In genomic region chr21:45109831-45110492, GRCh38 we compare ENCODE assay signal across 8 cellular contexts. TPM values are rescaled to one million over a fixed set of nuclear protein-coding genes. Genes with fewer than 3 reads are reported as not detected.
DNase-seq lines count a peak whose midpoint lies in the region; ATAC-seq and TF ChIP-seq lines count a peak whose summit lies in the region.

No MANE protein-coding gene starts in this region.

- peaks cover 13% of the 10 kb centered on the region for H3K36me3 Mint-ChIP-seq in activated CD4-positive, alpha-beta memory T cell treated with anti-CD3 and anti-CD28 coated beads, Interleukin-2, amount 10 ng/mL, durations not matched to agents 7 days and 5 days (ENCODE audit: low read depth)
- no peaks in the 10 kb centered on the region for H3K36me3 Mint-ChIP-seq in MCF 10A (ENCODE audit: insufficient read depth, unreplicated experiment)

- H3K23ac ChIP-seq in neuronal stem cell (ENCODE audit: low read depth, low read length, poor library complexity), result no peak overlapping the region

- H3K36me3 ChIP-seq in DND-41 (ENCODE audit: insufficient read depth, low read length) (no peaks in the 10 kb centered on the region), lower lobe of right lung (no peaks in the 10 kb centered on the region), neuronal stem cell (replicated peaks in 1 of 2; ENCODE audit: control insufficient read depth in 2 of 2, insufficient read depth in 2 of 2, low read length in 2 of 2) (no peaks in the 10 kb centered on the region)

- H3K4me3 ChIP-seq in DND-41 (ENCODE audit: low read depth in 1 of 2, low read length in 2 of 2) (no peak overlapping the region), lower lobe of right lung (peak overlapping the region; percentile 21), neuronal stem cell (ENCODE audit: low read length in 2 of 2) (no peak overlapping the region)

- H3K79me1 ChIP-seq in neuronal stem cell (ENCODE audit: low read depth, low read length), result no peaks in the 10 kb centered on the region

- intact Hi-C loops in lower lobe of right lung (cut with DNase I), result no loop called here
- intact Hi-C loops in MCF 10A (cut with micrococcal nuclease), result no loop called here

- no peak overlapping the region for H3K14ac ChIP-seq in neuronal stem cell (ENCODE audit: low read length)

- H4K20me1 ChIP-seq in DND-41 (ENCODE audit: insufficient read depth, low read length), result peaks cover 28% of the 10 kb centered on the region

- no peaks in the 10 kb centered on the region for H3K27me3 ChIP-seq in DND-41 (ENCODE audit: insufficient read depth, low read length, poor library complexity)
- H3K27me3 ChIP-seq in lower lobe of right lung (ENCODE audit: low read depth), result no peaks in the 10 kb centered on the region
- H3K27me3 ChIP-seq in neuronal stem cell (ENCODE audit: control insufficient read depth in 3 of 3, insufficient read depth in 3 of 3, low read depth in 1 of 3, low read length in 3 of 3), result no peaks in the 10 kb centered on the region

- no peak overlapping the region for H4K8ac ChIP-seq in neuronal stem cell (ENCODE audit: low read depth, low read length)

- WGBS in neuronal stem cell (ENCODE audit: extremely low coverage in 2 of 2, insufficient read length in 2 of 2, insufficient replicate concordance in 1 of 2), 2 donors, result no CpG with 5 or more reads among the region's 15 CpGs

- H3K9me3 Mint-ChIP-seq in activated CD4-positive, alpha-beta memory T cell treated with anti-CD3 and anti-CD28 coated beads, Interleukin-2, amount 10 ng/mL, durations not matched to agents 7 days and 5 days, result no peaks in the 10 kb centered on the region
- H3K9me3 Mint-ChIP-seq in MCF 10A (ENCODE audit: unreplicated experiment), result no peaks in the 10 kb centered on the region

- ATAC-seq in DND-41 (ENCODE audit: insufficient read depth, low read depth) (peak; percentile 86), GM19467 (IDR thresholded peaks at IDR 0.05; ENCODE audit: unreplicated experiment) (peak; percentile 71), HG03571 (IDR thresholded peaks at IDR 0.05; ENCODE audit: unreplicated experiment) (peak; percentile 52), lower lobe of right lung (no peak)

- CTCF ChIA-PET in activated CD4-positive, alpha-beta memory T cell treated with anti-CD3 and anti-CD28 coated beads, Interleukin-2, amount 10 ng/mL, durations not matched to agents 7 days and 5 days (lab: Charles Lee), result interaction anchor here (1.0 to 1.8 kb wide), 2 partner anchors 18 to 21 kb away, joined by 6 to 7 read pairs; no protein-coding TSS in a partner anchor
- CTCF ChIA-PET in MCF 10A (lab: Yijun Ruan, JAX), result interaction anchor here (1.0 kb wide), 1 partner anchor 12 kb away, joined by 4 read pairs; no protein-coding TSS in a partner anchor

- H3K27ac Mint-ChIP-seq in activated CD4-positive, alpha-beta memory T cell treated with anti-CD3 and anti-CD28 coated beads, Interleukin-2, amount 10 ng/mL, durations not matched to agents 7 days and 5 days, result peak overlapping the region; percentile 76
- H3K27ac Mint-ChIP-seq in MCF 10A (ENCODE audit: low read depth, unreplicated experiment), result no peak overlapping the region

- H2BK5ac ChIP-seq in neuronal stem cell (ENCODE audit: low read length), result no peak overlapping the region

- peak overlapping the region; percentile 35 for H3K4me3 Mint-ChIP-seq in activated CD4-positive, alpha-beta memory T cell treated with anti-CD3 and anti-CD28 coated beads, Interleukin-2, amount 10 ng/mL, durations not matched to agents 7 days and 5 days
- no peak overlapping the region for H3K4me3 Mint-ChIP-seq in MCF 10A (ENCODE audit: unreplicated experiment)

- H2BK12ac ChIP-seq in neuronal stem cell (ENCODE audit: low read length), result no peak overlapping the region

- peaks cover 33% of the 10 kb centered on the region for H3K4me1 ChIP-seq in DND-41 (ENCODE audit: insufficient read depth, low read length)
- peaks cover 47% of the 10 kb centered on the region for H3K4me1 ChIP-seq in lower lobe of right lung
- H3K4me1 ChIP-seq in neuronal stem cell (ENCODE audit: control insufficient read depth in 2 of 2, insufficient read depth in 1 of 2, low read depth in 1 of 2, low read length in 2 of 2), result no peaks in the 10 kb centered on the region

- H3K9ac ChIP-seq in DND-41 (ENCODE audit: low read depth, low read length), result no peak overlapping the region
- no peak overlapping the region for H3K9ac ChIP-seq in neuronal stem cell (ENCODE audit: low read depth, low read length, poor library complexity)

- H3K9me3 ChIP-seq in DND-41 (ENCODE audit: insufficient read depth, low read length, severe bottlenecking), result no peaks in the 10 kb centered on the region
- H3K9me3 ChIP-seq in lower lobe of right lung, result no peaks in the 10 kb centered on the region
- H3K9me3 ChIP-seq in neuronal stem cell (replicated peaks in 1 of 2; ENCODE audit: control insufficient read depth in 2 of 2, insufficient read depth in 1 of 2, low read depth in 1 of 2, low read length in 2 of 2), result peaks cover 0 to 6% of the 10 kb centered on the region in 2 donors

- H3K4me2 ChIP-seq in DND-41 (ENCODE audit: insufficient read depth, low read length) (no peak overlapping the region), neuronal stem cell (ENCODE audit: insufficient read depth, low read length, poor library complexity, severe bottlenecking) (no peak overlapping the region)

- H2BK120ac ChIP-seq in neuronal stem cell (ENCODE audit: low read depth, low read length), result no peak overlapping the region

- POLR2A ChIA-PET in activated CD4-positive, alpha-beta memory T cell treated with anti-CD3 and anti-CD28 coated beads, Interleukin-2, amount 10 ng/mL, durations not matched to agents 7 days and 5 days (lab: Charles Lee), result interaction anchor here (1.0 kb wide), 1 partner anchor 31 kb away, joined by 6 read pairs; no protein-coding TSS in a partner anchor
- POLR2A ChIA-PET in MCF 10A (lab: Yijun Ruan, JAX), result no interaction called here

- peaks cover 31% of the 10 kb centered on the region; the same call in 1 of the 2 replicates for H3K79me2 ChIP-seq in DND-41 (ENCODE audit: insufficient read depth, low read length)

- H3K18ac ChIP-seq in neuronal stem cell (ENCODE audit: low read length), result no peak overlapping the region

- peak; percentile 46 for DNase-seq in DND-41
- DNase-seq in activated CD4-positive, alpha-beta memory T cell treated with anti-CD3 and anti-CD28 coated beads, Interleukin-2, amount 10 ng/mL, durations not matched to agents 7 days and 5 days, result peak; percentile 47
- DNase-seq in lower lobe of right lung, result no peak
- DNase-seq in NCI-H510A (lab: John Stamatoyannopoulos, UW), result no peak
- no peak for DNase-seq in neuronal stem cell (ENCODE audit: low spot score)
- DNase-seq in MCF 10A (ENCODE audit: unreplicated experiment), result no peak

- H3K27ac ChIP-seq in DND-41 (ENCODE audit: low read length) (0 out of 2 replicates have a peak overlapping the region, but pooled peaks have one; percentile 8), lower lobe of right lung (no peak overlapping the region), neuronal stem cell (replicated peaks; ENCODE audit: low read length) (no peak overlapping the region)

- no peak overlapping the region for H2BK15ac ChIP-seq in neuronal stem cell (ENCODE audit: low read length)

- no peak overlapping the region for H2AFZ ChIP-seq in DND-41 (ENCODE audit: low read depth, low read length)
- H2AFZ ChIP-seq in neuronal stem cell (ENCODE audit: low read length), result no peak overlapping the region

- H3K4ac ChIP-seq in neuronal stem cell (ENCODE audit: low read length), result no peak overlapping the region

- no TSS peak for BruUV-seq in MCF 10A (replicated peaks; lab: Mats Ljungman, UMichigan)

- TF ChIP-seq CTCF in DND-41 (IDR thresholded peaks at IDR 0.05; ENCODE audit: borderline replicate concordance, extremely low read depth, low read length, poor library complexity, severe bottlenecking), result no peak
- no peak for TF ChIP-seq CTCF in lower lobe of right lung (IDR thresholded peaks at IDR 0.05)
- TF ChIP-seq CTCF in MCF 10A (IDR thresholded peaks at IDR 0.05; ENCODE audit: unreplicated experiment), result no peak

- H2AK5ac ChIP-seq in neuronal stem cell (ENCODE audit: low read depth, low read length), result no peak overlapping the region

- H4K91ac ChIP-seq in neuronal stem cell (ENCODE audit: low read depth, low read length, poor library complexity), result no peak overlapping the region

- peaks cover 46% of the 10 kb centered on the region for H3K4me1 Mint-ChIP-seq in activated CD4-positive, alpha-beta memory T cell treated with anti-CD3 and anti-CD28 coated beads, Interleukin-2, amount 10 ng/mL, durations not matched to agents 7 days and 5 days
- H3K4me1 Mint-ChIP-seq in MCF 10A (ENCODE audit: insufficient read depth, unreplicated experiment), result peaks cover under 1% of the 10 kb centered on the region

- H3K27me3 Mint-ChIP-seq in activated CD4-positive, alpha-beta memory T cell treated with anti-CD3 and anti-CD28 coated beads, Interleukin-2, amount 10 ng/mL, durations not matched to agents 7 days and 5 days, result no peaks in the 10 kb centered on the region
- no peaks in the 10 kb centered on the region for H3K27me3 Mint-ChIP-seq in MCF 10A (ENCODE audit: insufficient read depth, unreplicated experiment)

RNA-seq across cellular contexts. Expression of gene ADARB1, which starts 35.6 kb away (rescaled TPM):
- 10 to 100 TPM; 59.1 to 59.6 TPM for total RNA-seq in activated CD4-positive, alpha-beta memory T cell treated with anti-CD3 and anti-CD28 coated beads, Interleukin-2, amount 10 ng/mL, durations not matched to agents 7 days and 5 days
- 48.2 TPM for total RNA-seq in lower lobe of right lung
- polyA plus RNA-seq in neuronal stem cell (2013, experiment 1 of 2), result 5.9 TPM
- 6.1 TPM for polyA plus RNA-seq in neuronal stem cell (2013, experiment 2 of 2)
- total RNA-seq in MCF 10A (2022), result 18.1 and 19.4 TPM in 2 replicates

Comparison
In these comparisons a context has a peak if more than half of its experiments do, and no peak if none do; other contexts are left out.
1. ATAC-seq: peak in DND-41 (single experiment), GM19467 (single experiment) and HG03571 (single experiment); none in lower lobe of right lung (0 of 2).
2. DNase-seq: peak in DND-41 (single experiment) and activated CD4-positive, alpha-beta memory T cell treated with anti-CD3 and anti-CD28 coated beads, Interleukin-2, amount 10 ng/mL, durations not matched to agents 7 days and 5 days (single experiment); none in lower lobe of right lung (single experiment), NCI-H510A (single experiment), neuronal stem cell (single experiment) and MCF 10A (single experiment).